ENCODE assay signal across 8 cellular contexts in genomic region chr10:43126759-43127424, GRCh38. TPM values are rescaled to one million over a fixed set of nuclear protein-coding genes. Genes with fewer than 3 reads are reported as not detected.
DNase-seq lines count a peak whose midpoint lies in the region; ATAC-seq lines count a peak whose summit lies in the region.

No MANE protein-coding gene starts in this region.

- ATAC-seq in T-cell (replicated peaks in 1 of 4), result no peak
- ATAC-seq in natural killer cell treated with Interleukin-12 subunit alpha and Interleukin-12 subunit beta and Interleukin-15 and Interleukin-18, amount 100 ng/mL, for 72 hours, result no peak
- ATAC-seq in HG03354 (IDR thresholded peaks at IDR 0.05; ENCODE audit: poor library complexity, severe bottlenecking, unreplicated experiment), result no peak

- peak; percentile 21 for DNase-seq in NCI-H1092 treated with DMSO at 0.1 percent for 48 hours (lab: John Stamatoyannopoulos, UW)
- no peak for DNase-seq in NCI-H1092 (lab: John Stamatoyannopoulos, UW)
- peak; percentile 55 for DNase-seq in H7
- peak in 2 of 34 experiments; percentile 3 to 21 for DNase-seq in T-cell
- peak; percentile 59 for DNase-seq in natural killer cell treated with Interleukin-12 subunit alpha and Interleukin-12 subunit beta and Interleukin-15 and Interleukin-18, amount 100 ng/mL, for 72 hours (ENCODE audit: low spot score)
- DNase-seq in NCI-H446 treated with DMSO at 0.1 percent for 48 hours (lab: John Stamatoyannopoulos, UW), result no peak
- DNase-seq in stimulated activated CD4-positive, alpha-beta T cell treated with anti-CD3 and anti-CD28 coated beads, Interleukin-2, amount 100 ng/mL, for 48 hours, result no peak

- H3K27me3 ChIP-seq in H7 (ENCODE audit: control insufficient read depth, insufficient read depth, low read length), result no peaks in the 10 kb centered on the region

- no peaks in the 10 kb centered on the region for H3K9me3 Mint-ChIP-seq in T-cell
- H3K9me3 Mint-ChIP-seq in natural killer cell treated with Interleukin-12 subunit alpha and Interleukin-12 subunit beta and Interleukin-15 and Interleukin-18, amount 100 ng/mL, for 72 hours, result no peaks in the 10 kb centered on the region

- H3K4me3 Mint-ChIP-seq in T-cell, result no peak overlapping the region
- H3K4me3 Mint-ChIP-seq in natural killer cell treated with Interleukin-12 subunit alpha and Interleukin-12 subunit beta and Interleukin-15 and Interleukin-18, amount 100 ng/mL, for 72 hours, result peak overlapping the region; percentile 52

- H3K27me3 Mint-ChIP-seq in T-cell, result no peaks in the 10 kb centered on the region
- no peaks in the 10 kb centered on the region for H3K27me3 Mint-ChIP-seq in natural killer cell treated with Interleukin-12 subunit alpha and Interleukin-12 subunit beta and Interleukin-15 and Interleukin-18, amount 100 ng/mL, for 72 hours

- POLR2A ChIA-PET in T-cell (lab: Charles Lee), result no interaction called here

- peaks cover 4 to 35% (median 18%) of the 10 kb centered on the region in 3 donors for H3K4me1 Mint-ChIP-seq in T-cell
- H3K4me1 Mint-ChIP-seq in natural killer cell treated with Interleukin-12 subunit alpha and Interleukin-12 subunit beta and Interleukin-15 and Interleukin-18, amount 100 ng/mL, for 72 hours (ENCODE audit: low read depth in 2 of 2), result peaks cover 51% of the 10 kb centered on the region in 2 donors

- CTCF ChIA-PET in T-cell (lab: Charles Lee), result no interaction called here

- no peaks in the 10 kb centered on the region for H3K36me3 Mint-ChIP-seq in T-cell
- H3K36me3 Mint-ChIP-seq in natural killer cell treated with Interleukin-12 subunit alpha and Interleukin-12 subunit beta and Interleukin-15 and Interleukin-18, amount 100 ng/mL, for 72 hours, result no peaks in the 10 kb centered on the region

- H3K36me3 ChIP-seq in H7 (replicated peaks; ENCODE audit: control insufficient read depth, insufficient read depth, low read length), result no peaks in the 10 kb centered on the region

- peak overlapping the region; percentile 66 to 67 for H3K27ac Mint-ChIP-seq in T-cell
- H3K27ac Mint-ChIP-seq in natural killer cell treated with Interleukin-12 subunit alpha and Interleukin-12 subunit beta and Interleukin-15 and Interleukin-18, amount 100 ng/mL, for 72 hours, result peak overlapping the region; percentile 91 to 92

- H3K4me3 ChIP-seq in H7 (ENCODE audit: insufficient read depth, low read depth, low read length), result no peak overlapping the region

RNA-seq across cellular contexts. Expression of gene CSGALNACT2, which starts 11.4 kb away (rescaled TPM):
- total RNA-seq in H7 (2014; rRNA removed; shearing (Covaris generic)), result 1.2 and 2.8 TPM in 2 replicates
- total RNA-seq in T-cell, result 10 to 100 TPM; 36.5 to 46.1 (median 41.9) TPM
- total RNA-seq in natural killer cell treated with Interleukin-12 subunit alpha and Interleukin-12 subunit beta and Interleukin-15 and Interleukin-18, amount 100 ng/mL, for 72 hours, result 10 to 100 TPM; 31.4 to 41.3 TPM

RNA-seq across cellular contexts. Expression of gene RET, which starts 50.0 kb away (rescaled TPM):
- total RNA-seq in H7 (2014; rRNA removed; shearing (Covaris generic)), result 9.7 and 16.0 TPM in 2 replicates
- total RNA-seq in T-cell, result under 1 TPM in 3 of 5 donors, not detected in 2; 0.13 to 0.25 (median 0.15) TPM
- total RNA-seq in natural killer cell treated with Interleukin-12 subunit alpha and Interleukin-12 subunit beta and Interleukin-15 and Interleukin-18, amount 100 ng/mL, for 72 hours, result not detected

Comparison
In these comparisons a context has a peak if more than half of its experiments do, and no peak if none do; other contexts are left out.
1. DNase-seq: peak in NCI-H1092 treated with DMSO at 0.1 percent for 48 hours (single experiment), H7 (single experiment) and natural killer cell treated with Interleukin-12 subunit alpha and Interleukin-12 subunit beta and Interleukin-15 and Interleukin-18, amount 100 ng/mL, for 72 hours (single experiment); none in NCI-H1092 (single experiment), NCI-H446 treated with DMSO at 0.1 percent for 48 hours (single experiment) and stimulated activated CD4-positive, alpha-beta T cell treated with anti-CD3 and anti-CD28 coated beads, Interleukin-2, amount 100 ng/mL, for 48 hours (0 of 2).